ENCODE assay signal across 9 cellular contexts in the genomic region with DNA sequence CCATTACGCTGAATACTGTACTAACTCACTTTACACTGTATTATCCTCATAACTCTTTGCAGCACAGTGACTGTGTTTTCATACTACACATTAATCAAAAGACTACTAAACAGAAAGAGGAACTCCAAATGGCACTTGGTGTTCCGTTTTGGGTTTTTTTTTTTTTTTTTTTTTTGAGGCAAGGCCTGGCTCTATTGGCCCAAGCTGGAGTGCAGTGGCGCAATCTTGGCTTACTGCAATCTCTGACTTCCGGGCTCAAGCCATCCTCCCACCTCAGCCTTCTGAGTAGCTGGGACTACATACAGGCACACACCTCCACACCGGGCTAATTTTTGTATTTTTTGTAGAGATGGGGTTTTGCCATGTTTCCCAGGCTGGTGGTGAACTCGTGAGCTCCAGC. TPM values are rescaled to one million over a fixed set of nuclear protein-coding genes. Genes with fewer than 3 reads are reported as not detected.
DNase-seq lines count a peak whose midpoint lies in the region; ATAC-seq and TF ChIP-seq lines count a peak whose summit lies in the region.
"Had no signal": no experiment of that assay in that cellular context is flagged by ENCODE, and none has a peak within 500 bp of the region (broad histone marks: within the 10 kb centered on the region; RNA-seq: fewer than 3 reads in every experiment).

No MANE protein-coding gene starts in this region.

- no peaks in the 10 kb centered on the region for H3K27me3 Mint-ChIP-seq in WTC11 (ENCODE audit: low read depth)
- H3K27me3 Mint-ChIP-seq in activated T-cell treated with anti-CD3 and anti-CD28 coated beads, Interleukin-2, amount 50 U/mL, for 24 hours, result no peaks in the 10 kb centered on the region

- H3K36me3 Mint-ChIP-seq in WTC11, result no peaks in the 10 kb centered on the region
- H3K36me3 Mint-ChIP-seq in activated T-cell treated with anti-CD3 and anti-CD28 coated beads, Interleukin-2, amount 50 U/mL, for 24 hours (ENCODE audit: low read depth), result peaks cover 22% of the 10 kb centered on the region

- no peak overlapping the region for H3K27ac Mint-ChIP-seq in WTC11
- no peak overlapping the region for H3K27ac Mint-ChIP-seq in activated T-cell treated with anti-CD3 and anti-CD28 coated beads, Interleukin-2, amount 50 U/mL, for 24 hours

- no peak for TF ChIP-seq CTCF in WTC11 (IDR thresholded peaks at IDR 0.05)

- CTCF ChIA-PET in WTC11 (lab: Charles Lee), result interaction anchor here (1.1 to 1.8 kb wide), 2 partner anchors 10 to 59 kb away, joined by 5 to 7 read pairs; no protein-coding TSS in a partner anchor

- peak; percentile 73 for DNase-seq in NAMALWA (ENCODE audit: low spot score)
- DNase-seq in left cardiac atrium, result peak; percentile 71
- DNase-seq in WTC11 (ENCODE audit: low spot score), result no peak
- DNase-seq in activated T-cell treated with anti-CD3 and anti-CD28 coated beads, Interleukin-2, amount 50 U/mL, for 48 hours, result no peak
- DNase-seq in activated T-cell treated with anti-CD3 and anti-CD28 coated beads, Interleukin-2, amount 50 U/mL, for 24 hours, result no peak
- DNase-seq in NCI-H146 (lab: John Stamatoyannopoulos, UW), result no peak

- POLR2A ChIA-PET in WTC11 (lab: Charles Lee), result interaction anchor here (0.6 kb wide), 1 partner anchor 1120 kb away, joined by 5 read pairs; no protein-coding TSS in a partner anchor

- H3K4me3 Mint-ChIP-seq in WTC11, result no peak overlapping the region
- H3K4me3 Mint-ChIP-seq in activated T-cell treated with anti-CD3 and anti-CD28 coated beads, Interleukin-2, amount 50 U/mL, for 24 hours, result no peak overlapping the region

- ATAC-seq in GM18499 (IDR thresholded peaks at IDR 0.05; ENCODE audit: insufficient read depth, unreplicated experiment) (peak; percentile 79), GM21786 (IDR thresholded peaks at IDR 0.05; ENCODE audit: unreplicated experiment) (peak; percentile 89), left cardiac atrium (peak; percentile 61 to 73), WTC11 (no peak)
- ATAC-seq: HCT116 had no signal

- H3K9me3 Mint-ChIP-seq in WTC11, result no peaks in the 10 kb centered on the region
- H3K9me3 Mint-ChIP-seq in activated T-cell treated with anti-CD3 and anti-CD28 coated beads, Interleukin-2, amount 50 U/mL, for 24 hours, result no peaks in the 10 kb centered on the region

- no peaks in the 10 kb centered on the region for H3K4me1 Mint-ChIP-seq in WTC11
- H3K4me1 Mint-ChIP-seq in activated T-cell treated with anti-CD3 and anti-CD28 coated beads, Interleukin-2, amount 50 U/mL, for 24 hours (ENCODE audit: low read depth), result peaks cover 17% of the 10 kb centered on the region

- intact Hi-C loops in left cardiac atrium (cut with DNase I), result no loop called here

TF ChIP-seq in WTC11, 78 proteins besides CTCF, POLR2A, EP300 and RAD21:
- TF ChIP-seq, protein P1, sequence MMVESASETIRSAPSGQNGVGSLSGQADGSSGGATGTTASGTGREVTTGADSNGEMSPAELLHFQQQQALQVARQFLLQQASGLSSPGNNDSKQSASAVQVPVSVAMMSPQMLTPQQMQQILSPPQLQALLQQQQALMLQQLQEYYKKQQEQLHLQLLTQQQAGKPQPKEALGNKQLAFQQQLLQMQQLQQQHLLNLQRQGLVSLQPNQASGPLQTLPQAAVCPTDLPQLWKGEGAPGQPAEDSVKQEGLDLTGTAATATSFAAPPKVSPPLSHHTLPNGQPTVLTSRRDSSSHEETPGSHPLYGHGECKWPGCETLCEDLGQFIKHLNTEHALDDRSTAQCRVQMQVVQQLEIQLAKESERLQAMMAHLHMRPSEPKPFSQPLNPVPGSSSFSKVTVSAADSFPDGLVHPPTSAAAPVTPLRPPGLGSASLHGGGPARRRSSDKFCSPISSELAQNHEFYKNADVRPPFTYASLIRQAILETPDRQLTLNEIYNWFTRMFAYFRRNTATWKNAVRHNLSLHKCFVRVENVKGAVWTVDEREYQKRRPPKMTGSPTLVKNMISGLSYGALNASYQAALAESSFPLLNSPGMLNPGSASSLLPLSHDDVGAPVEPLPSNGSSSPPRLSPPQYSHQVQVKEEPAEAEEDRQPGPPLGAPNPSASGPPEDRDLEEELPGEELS (CRISPR knock-in tag; IDR thresholded peaks at IDR 0.05), result no peak
- TF ChIP-seq, protein P2, sequence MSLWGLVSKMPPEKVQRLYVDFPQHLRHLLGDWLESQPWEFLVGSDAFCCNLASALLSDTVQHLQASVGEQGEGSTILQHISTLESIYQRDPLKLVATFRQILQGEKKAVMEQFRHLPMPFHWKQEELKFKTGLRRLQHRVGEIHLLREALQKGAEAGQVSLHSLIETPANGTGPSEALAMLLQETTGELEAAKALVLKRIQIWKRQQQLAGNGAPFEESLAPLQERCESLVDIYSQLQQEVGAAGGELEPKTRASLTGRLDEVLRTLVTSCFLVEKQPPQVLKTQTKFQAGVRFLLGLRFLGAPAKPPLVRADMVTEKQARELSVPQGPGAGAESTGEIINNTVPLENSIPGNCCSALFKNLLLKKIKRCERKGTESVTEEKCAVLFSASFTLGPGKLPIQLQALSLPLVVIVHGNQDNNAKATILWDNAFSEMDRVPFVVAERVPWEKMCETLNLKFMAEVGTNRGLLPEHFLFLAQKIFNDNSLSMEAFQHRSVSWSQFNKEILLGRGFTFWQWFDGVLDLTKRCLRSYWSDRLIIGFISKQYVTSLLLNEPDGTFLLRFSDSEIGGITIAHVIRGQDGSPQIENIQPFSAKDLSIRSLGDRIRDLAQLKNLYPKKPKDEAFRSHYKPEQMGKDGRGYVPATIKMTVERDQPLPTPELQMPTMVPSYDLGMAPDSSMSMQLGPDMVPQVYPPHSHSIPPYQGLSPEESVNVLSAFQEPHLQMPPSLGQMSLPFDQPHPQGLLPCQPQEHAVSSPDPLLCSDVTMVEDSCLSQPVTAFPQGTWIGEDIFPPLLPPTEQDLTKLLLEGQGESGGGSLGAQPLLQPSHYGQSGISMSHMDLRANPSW (CRISPR knock-in tag; conservative IDR thresholded peaks at IDR 0.05; ENCODE audit: low read depth), result no peak
- no peak for TF ChIP-seq ELF4 (CRISPR knock-in tag; IDR thresholded peaks at IDR 0.05; ENCODE audit: low read depth)
- TF ChIP-seq, protein P3, sequence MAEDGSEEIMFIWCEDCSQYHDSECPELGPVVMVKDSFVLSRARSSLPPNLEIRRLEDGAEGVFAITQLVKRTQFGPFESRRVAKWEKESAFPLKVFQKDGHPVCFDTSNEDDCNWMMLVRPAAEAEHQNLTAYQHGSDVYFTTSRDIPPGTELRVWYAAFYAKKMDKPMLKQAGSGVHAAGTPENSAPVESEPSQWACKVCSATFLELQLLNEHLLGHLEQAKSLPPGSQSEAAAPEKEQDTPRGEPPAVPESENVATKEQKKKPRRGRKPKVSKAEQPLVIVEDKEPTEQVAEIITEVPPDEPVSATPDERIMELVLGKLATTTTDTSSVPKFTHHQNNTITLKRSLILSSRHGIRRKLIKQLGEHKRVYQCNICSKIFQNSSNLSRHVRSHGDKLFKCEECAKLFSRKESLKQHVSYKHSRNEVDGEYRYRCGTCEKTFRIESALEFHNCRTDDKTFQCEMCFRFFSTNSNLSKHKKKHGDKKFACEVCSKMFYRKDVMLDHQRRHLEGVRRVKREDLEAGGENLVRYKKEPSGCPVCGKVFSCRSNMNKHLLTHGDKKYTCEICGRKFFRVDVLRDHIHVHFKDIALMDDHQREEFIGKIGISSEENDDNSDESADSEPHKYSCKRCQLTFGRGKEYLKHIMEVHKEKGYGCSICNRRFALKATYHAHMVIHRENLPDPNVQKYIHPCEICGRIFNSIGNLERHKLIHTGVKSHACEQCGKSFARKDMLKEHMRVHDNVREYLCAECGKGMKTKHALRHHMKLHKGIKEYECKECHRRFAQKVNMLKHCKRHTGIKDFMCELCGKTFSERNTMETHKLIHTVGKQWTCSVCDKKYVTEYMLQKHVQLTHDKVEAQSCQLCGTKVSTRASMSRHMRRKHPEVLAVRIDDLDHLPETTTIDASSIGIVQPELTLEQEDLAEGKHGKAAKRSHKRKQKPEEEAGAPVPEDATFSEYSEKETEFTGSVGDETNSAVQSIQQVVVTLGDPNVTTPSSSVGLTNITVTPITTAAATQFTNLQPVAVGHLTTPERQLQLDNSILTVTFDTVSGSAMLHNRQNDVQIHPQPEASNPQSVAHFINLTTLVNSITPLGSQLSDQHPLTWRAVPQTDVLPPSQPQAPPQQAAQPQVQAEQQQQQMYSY (CRISPR knock-in tag; IDR thresholded peaks at IDR 0.05), result no peak
- TF ChIP-seq SMAD4 (CRISPR knock-in tag; IDR thresholded peaks at IDR 0.05), result no peak
- TF ChIP-seq ZNF396 (CRISPR knock-in tag; IDR thresholded peaks at IDR 0.05; ENCODE audit: borderline replicate concordance), result no peak
- TF ChIP-seq SOX15 (CRISPR knock-in tag; IDR thresholded peaks at IDR 0.05), result no peak
- no peak for TF ChIP-seq ZNF671 (CRISPR knock-in tag; IDR thresholded peaks at IDR 0.05)
- TF ChIP-seq, protein P4, sequence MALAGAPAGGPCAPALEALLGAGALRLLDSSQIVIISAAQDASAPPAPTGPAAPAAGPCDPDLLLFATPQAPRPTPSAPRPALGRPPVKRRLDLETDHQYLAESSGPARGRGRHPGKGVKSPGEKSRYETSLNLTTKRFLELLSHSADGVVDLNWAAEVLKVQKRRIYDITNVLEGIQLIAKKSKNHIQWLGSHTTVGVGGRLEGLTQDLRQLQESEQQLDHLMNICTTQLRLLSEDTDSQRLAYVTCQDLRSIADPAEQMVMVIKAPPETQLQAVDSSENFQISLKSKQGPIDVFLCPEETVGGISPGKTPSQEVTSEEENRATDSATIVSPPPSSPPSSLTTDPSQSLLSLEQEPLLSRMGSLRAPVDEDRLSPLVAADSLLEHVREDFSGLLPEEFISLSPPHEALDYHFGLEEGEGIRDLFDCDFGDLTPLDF (CRISPR knock-in tag; IDR thresholded peaks at IDR 0.05), result no peak
- TF ChIP-seq IRF2 (CRISPR knock-in tag; IDR thresholded peaks at IDR 0.05; ENCODE audit: borderline replicate concordance, low read depth), result no peak
- TF ChIP-seq KAT7 (CRISPR knock-in tag; IDR thresholded peaks at IDR 0.05; ENCODE audit: borderline replicate concordance), result no peak
- TF ChIP-seq ZNF138 (CRISPR knock-in tag; conservative IDR thresholded peaks at IDR 0.05), result no peak
- TF ChIP-seq ZNF121 (CRISPR knock-in tag; IDR thresholded peaks at IDR 0.05), result no peak
- TF ChIP-seq, protein P5, sequence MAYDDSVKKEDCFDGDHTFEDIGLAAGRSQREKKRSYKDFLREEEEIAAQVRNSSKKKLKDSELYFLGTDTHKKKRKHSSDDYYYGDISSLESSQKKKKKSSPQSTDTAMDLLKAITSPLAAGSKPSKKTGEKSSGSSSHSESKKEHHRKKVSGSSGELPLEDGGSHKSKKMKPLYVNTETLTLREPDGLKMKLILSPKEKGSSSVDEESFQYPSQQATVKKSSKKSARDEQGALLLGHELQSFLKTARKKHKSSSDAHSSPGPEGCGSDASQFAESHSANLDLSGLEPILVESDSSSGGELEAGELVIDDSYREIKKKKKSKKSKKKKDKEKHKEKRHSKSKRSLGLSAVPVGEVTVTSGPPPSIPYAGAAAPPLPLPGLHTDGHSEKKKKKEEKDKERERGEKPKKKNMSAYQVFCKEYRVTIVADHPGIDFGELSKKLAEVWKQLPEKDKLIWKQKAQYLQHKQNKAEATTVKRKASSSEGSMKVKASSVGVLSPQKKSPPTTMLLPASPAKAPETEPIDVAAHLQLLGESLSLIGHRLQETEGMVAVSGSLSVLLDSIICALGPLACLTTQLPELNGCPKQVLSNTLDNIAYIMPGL (CRISPR knock-in tag; IDR thresholded peaks at IDR 0.05), result no peak

RNA-seq across cellular contexts. Expression of a gene that starts 10.7 kb away (rescaled TPM):
- total RNA-seq in left cardiac atrium (10 to 100 TPM; 10.6 to 11.8 TPM), WTC11 (2021) (6.5 to 7.3 TPM (median 6.8 TPM) in 3 replicates)

Comparison
In these comparisons a context has a peak if more than half of its experiments do, and no peak if none do; other contexts are left out.
1. DNase-seq: peak in NAMALWA (single experiment) and left cardiac atrium (single experiment); none in WTC11 (single experiment), activated T-cell treated with anti-CD3 and anti-CD28 coated beads, Interleukin-2, amount 50 U/mL, for 48 hours (0 of 2), activated T-cell treated with anti-CD3 and anti-CD28 coated beads, Interleukin-2, amount 50 U/mL, for 24 hours (single experiment) and NCI-H146 (single experiment).